Comparison of ENCODE assay signal across 8 cellular contexts in the genomic region with DNA sequence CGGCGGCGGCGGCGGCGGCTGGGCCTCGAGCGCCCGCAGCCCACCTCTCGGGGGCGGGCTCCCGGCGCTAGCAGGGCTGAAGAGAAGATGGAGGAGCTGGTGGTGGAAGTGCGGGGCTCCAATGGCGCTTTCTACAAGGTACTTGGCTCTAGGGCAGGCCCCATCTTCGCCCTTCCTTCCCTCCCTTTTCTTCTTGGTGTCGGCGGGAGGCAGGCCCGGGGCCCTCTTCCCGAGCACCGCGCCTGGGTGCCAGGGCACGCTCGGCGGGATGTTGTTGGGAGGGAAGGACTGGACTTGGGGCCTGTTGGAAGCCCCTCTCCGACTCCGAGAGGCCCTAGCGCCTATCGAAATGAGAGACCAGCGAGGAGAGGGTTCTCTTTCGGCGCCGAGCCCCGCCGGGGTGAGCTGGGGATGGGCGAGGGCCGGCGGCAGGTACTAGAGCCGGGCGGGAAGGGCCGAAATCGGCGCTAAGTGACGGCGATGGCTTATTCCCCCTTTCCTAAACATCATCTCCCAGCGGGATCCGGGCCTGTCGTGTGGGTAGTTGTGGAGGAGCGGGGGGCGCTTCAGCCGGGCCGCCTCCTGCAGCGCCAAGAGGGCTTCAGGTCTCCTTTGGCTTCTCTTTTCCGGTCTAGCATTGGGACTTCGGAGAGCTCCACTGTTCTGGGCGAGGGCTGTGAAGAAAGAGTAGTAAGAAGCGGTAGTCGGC. TPM values are rescaled to one million over a fixed set of nuclear protein-coding genes. Genes with fewer than 3 reads are reported as not detected.
DNase-seq lines count a peak whose midpoint lies in the region; ATAC-seq and TF ChIP-seq lines count a peak whose summit lies in the region.

No MANE protein-coding gene starts in this region.

- TF ChIP-seq CTCF in lower lobe of right lung (IDR thresholded peaks at IDR 0.05): no peak

- no peaks in the 10 kb centered on the region for H3K27me3 ChIP-seq in lower lobe of right lung (ENCODE audit: low read depth)

- ATAC-seq in lower lobe of right lung: peak; percentile 43 to 65

- no peaks in the 10 kb centered on the region for H3K36me3 ChIP-seq in lower lobe of right lung

- intact Hi-C loops in lower lobe of right lung (cut with DNase I): no loop called here

- POLR2A ChIA-PET in HEK293T (lab: Yijun Ruan, JAX): no interaction called here

- no peaks in the 10 kb centered on the region for H3K9me3 ChIP-seq in lower lobe of right lung

- CTCF ChIA-PET in HEK293T (lab: Yijun Ruan, JAX): no interaction called here

- H3K4me3 ChIP-seq in lower lobe of right lung: peak overlapping the region; percentile 70

- DNase-seq in SIG-M5 treated with dmso at 0.1 percent for 504 hours (lab: John Stamatoyannopoulos, UW; ENCODE audit: unreplicated experiment): peak; percentile 61
- no peak for DNase-seq in SIG-M5 (lab: John Stamatoyannopoulos, UW)
- DNase-seq in HEK293T (ENCODE audit: extremely low spot score): peak; percentile 34
- peak; percentile 15 for DNase-seq in MV-4-11 (lab: John Stamatoyannopoulos, UW)
- peak; percentile 49 for DNase-seq in activated CD4-positive, CD25-positive, alpha-beta regulatory T cell treated with anti-CD3 and anti-CD28 coated beads, Interleukin-2, amount 50 U/mL, for 72 hours
- peak; percentile 2 for DNase-seq in effector CD8-positive, alpha-beta T cell (lab: John Stamatoyannopoulos, UW)
- DNase-seq in lower lobe of right lung: peak; percentile 39
- DNase-seq in stimulated activated CD8-positive, alpha-beta memory T cell treated with anti-CD3 and anti-CD28 coated beads, Interleukin-7, amount 100 ng/mL, for 1 hour (ENCODE audit: low read depth in 2 of 2): peak; percentile 3 to 4

- peak overlapping the region; percentile 85 for H3K27ac ChIP-seq in lower lobe of right lung

- peaks cover 23% of the 10 kb centered on the region for H3K4me1 ChIP-seq in lower lobe of right lung

TF ChIP-seq in HEK293T, 16 proteins besides CTCF, POLR2A, EP300 and RAD21:
- no peak for TF ChIP-seq FOXK2 (IDR thresholded peaks at IDR 0.05)
- TF ChIP-seq BHLHE40 (IDR thresholded peaks at IDR 0.05; ENCODE audit: borderline replicate concordance): no peak
- TF ChIP-seq TARDBP (IDR thresholded peaks at IDR 0.05): no peak
- no peak for TF ChIP-seq CTBP1 (IDR thresholded peaks at IDR 0.05; ENCODE audit: borderline replicate concordance)
- no peak for TF ChIP-seq ZNF384 (IDR thresholded peaks at IDR 0.05)
- TF ChIP-seq, protein P1, sequence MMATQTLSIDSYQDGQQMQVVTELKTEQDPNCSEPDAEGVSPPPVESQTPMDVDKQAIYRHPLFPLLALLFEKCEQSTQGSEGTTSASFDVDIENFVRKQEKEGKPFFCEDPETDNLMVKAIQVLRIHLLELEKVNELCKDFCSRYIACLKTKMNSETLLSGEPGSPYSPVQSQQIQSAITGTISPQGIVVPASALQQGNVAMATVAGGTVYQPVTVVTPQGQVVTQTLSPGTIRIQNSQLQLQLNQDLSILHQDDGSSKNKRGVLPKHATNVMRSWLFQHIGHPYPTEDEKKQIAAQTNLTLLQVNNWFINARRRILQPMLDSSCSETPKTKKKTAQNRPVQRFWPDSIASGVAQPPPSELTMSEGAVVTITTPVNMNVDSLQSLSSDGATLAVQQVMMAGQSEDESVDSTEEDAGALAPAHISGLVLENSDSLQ (IDR thresholded peaks at IDR 0.05): no peak
- TF ChIP-seq ARNT (IDR thresholded peaks at IDR 0.05): no peak
- no peak for TF ChIP-seq L3MBTL2 (conservative IDR thresholded peaks at IDR 0.05)
- TF ChIP-seq SUZ12 (IDR thresholded peaks at IDR 0.05): no peak
- TF ChIP-seq SP1 (IDR thresholded peaks at IDR 0.05): no peak
- TF ChIP-seq NFRKB (IDR thresholded peaks at IDR 0.05): no peak
- TF ChIP-seq LEF1 (IDR thresholded peaks at IDR 0.05; ENCODE audit: borderline replicate concordance): no peak

RNA-seq across cellular contexts. Expression of gene FMR1, which starts 0.5 kb away (rescaled TPM):
- total RNA-seq in lower lobe of right lung: 52.6 TPM
